ENCODE assay signal across 8 cellular contexts in genomic region chr1:147169840-147170674, GRCh38. TPM values are rescaled to one million over a fixed set of nuclear protein-coding genes. Genes with fewer than 3 reads are reported as not detected.
DNase-seq lines count a peak whose midpoint lies in the region; TF ChIP-seq lines count a peak whose summit lies in the region.

No MANE protein-coding gene starts in this region.

- intact Hi-C loops in spleen (cut with DNase I; ENCODE audit: low total_unique reads), result loop anchor here (5.0 kb wide), 1 partner anchor 72 kb away; the partner anchor contains the start of gene CHD1L

- TF ChIP-seq CTCF in DOHH2 (IDR thresholded peaks at IDR 0.05; ENCODE audit: low read depth, low read length, poor library complexity, severe bottlenecking) (no peak), Peyer's patch (IDR thresholded peaks at IDR 0.05) (no peak), spleen (IDR thresholded peaks at IDR 0.05 in 8 of 11, conservative IDR thresholded peaks at IDR 0.05 in 3 of 11) (no peak)

- H3K79me2 ChIP-seq in DOHH2 (ENCODE audit: control insufficient read depth, low read length), result peaks cover 60% of the 10 kb centered on the region

- peaks cover 33% of the 10 kb centered on the region for H3K4me1 ChIP-seq in DOHH2 (ENCODE audit: control insufficient read depth, low read length)
- H3K4me1 ChIP-seq in endocrine pancreas (ENCODE audit: control insufficient read depth, insufficient read depth, low read length), result peaks cover 8% of the 10 kb centered on the region
- H3K4me1 ChIP-seq in neuron (ENCODE audit: insufficient read depth, low read length), result peaks cover 22% of the 10 kb centered on the region
- peaks cover 0 to 38% (median 3%) of the 10 kb centered on the region in 4 donors for H3K4me1 ChIP-seq in Peyer's patch
- peaks cover 0 to 53% (median 35%) of the 10 kb centered on the region in 6 donors for H3K4me1 ChIP-seq in spleen

- peaks cover 2% of the 10 kb centered on the region; the same call in 1 of the 2 replicates for H3F3A ChIP-seq in DOHH2 (ENCODE audit: control insufficient read depth, insufficient read depth)

- TF ChIP-seq POLR2A in Peyer's patch (IDR thresholded peaks at IDR 0.05), result no peak
- TF ChIP-seq POLR2A in spleen (IDR thresholded peaks at IDR 0.05), result no peak

- H3K27ac ChIP-seq in DOHH2 (ENCODE audit: low read depth, low read length) (no peak overlapping the region), Peyer's patch (peak overlapping the region in 2 of 4 donors; percentile 91 to 97), spleen (no peak overlapping the region)

- H3K36me3 ChIP-seq in DOHH2 (ENCODE audit: control insufficient read depth, low read length) (peaks cover 36% of the 10 kb centered on the region), endocrine pancreas (ENCODE audit: control insufficient read depth, insufficient read depth, low read length) (no peaks in the 10 kb centered on the region), neuron (ENCODE audit: insufficient read depth, low read length) (peaks cover 24% of the 10 kb centered on the region), Peyer's patch (peaks cover 0 to 19% (median 0%) of the 10 kb centered on the region in 3 donors), spleen (peaks cover 0 to 29% (median 10%) of the 10 kb centered on the region in 6 donors)

- H3K9ac ChIP-seq in endocrine pancreas (ENCODE audit: control insufficient read depth, insufficient read depth, low read length), result no peak overlapping the region

- H3K9me3 ChIP-seq in DOHH2 (ENCODE audit: control insufficient read depth, insufficient read depth, low read length), result no peaks in the 10 kb centered on the region
- no peaks in the 10 kb centered on the region for H3K9me3 ChIP-seq in endocrine pancreas (ENCODE audit: control insufficient read depth, low read length)
- H3K9me3 ChIP-seq in neuron (ENCODE audit: low read length), result no peaks in the 10 kb centered on the region
- H3K9me3 ChIP-seq in Peyer's patch, result no peaks in the 10 kb centered on the region
- no peaks in the 10 kb centered on the region for H3K9me3 ChIP-seq in spleen

- H2AFZ ChIP-seq in neuron (ENCODE audit: low read depth, low read length), result no peak overlapping the region

- peak overlapping the region; percentile 81 for H3K4me2 ChIP-seq in DOHH2 (ENCODE audit: low read length)

- H3K4me3 ChIP-seq in DOHH2 (ENCODE audit: low read length) (peak overlapping the region; percentile 95; the same call in 1 of the 2 replicates), endocrine pancreas (ENCODE audit: control insufficient read depth, insufficient read depth, low read length) (peak overlapping the region; percentile 89), neuron (ENCODE audit: low read length) (peak overlapping the region; percentile 82), Peyer's patch (peak overlapping the region in 2 of 4 donors; percentile 74 to 94), spleen (peak overlapping the region in 2 of 8 donors; percentile 92 to 97)

- no peaks in the 10 kb centered on the region for H4K20me1 ChIP-seq in DOHH2 (ENCODE audit: control insufficient read depth, insufficient read depth, low read depth, low read length)

- H3K27me3 ChIP-seq in DOHH2 (ENCODE audit: control insufficient read depth, low read length), result no peaks in the 10 kb centered on the region
- no peaks in the 10 kb centered on the region for H3K27me3 ChIP-seq in endocrine pancreas (ENCODE audit: control insufficient read depth, insufficient read depth, low read length)
- no peaks in the 10 kb centered on the region for H3K27me3 ChIP-seq in neuron (ENCODE audit: insufficient read depth, low read length)
- no peaks in the 10 kb centered on the region for H3K27me3 ChIP-seq in Peyer's patch
- H3K27me3 ChIP-seq in spleen (replicated peaks in 1 of 7), result no peaks in the 10 kb centered on the region

- no peaks in the 10 kb centered on the region for H3K9me2 ChIP-seq in DOHH2 (replicated peaks; ENCODE audit: control insufficient read depth, low read length)

- DNase-seq in OCI-M1 (lab: John Stamatoyannopoulos, UW) (peak; percentile 35), Peyer's patch (no peak), spleen (no peak), anterior cingulate cortex (lab: John Stamatoyannopoulos, UW) (no peak)
- DNase-seq in stimulated activated naive CD4-positive, alpha-beta T cell (lab: John Stamatoyannopoulos, UW), result no peak

- WGBS in spleen, 5 donors, result 82 to 86% (median 84%) methylated on average over 6 of the region's 6 CpGs

RNA-seq across cellular contexts. Expression of gene PRKAB2, which starts 2.2 kb away (rescaled TPM):
- total RNA-seq in Peyer's patch (10 to 100 TPM in 3 of 4 donors, 1 to 10 TPM in 1; 9.9 to 45.5 (median 42.2) TPM), spleen (10 to 100 TPM in 5 of 7 donors, 1 to 10 TPM in 2; 7.3 to 19.1 (median 10.5) TPM)
- 1 to 10 TPM; 4.6 to 5.2 (median 4.6) TPM for polyA plus RNA-seq in spleen

RNA-seq across cellular contexts. Expression of gene FMO5, which starts 55.1 kb away (rescaled TPM):
- total RNA-seq in Peyer's patch, result 100 to 1,000 TPM in 3 of 4 donors, 10 to 100 TPM in 1; 31.4 to 156 (median 127) TPM
- total RNA-seq in spleen, result 10 to 100 TPM in 2 of 7 donors, 1 to 10 TPM in 5; 3.0 to 13.4 (median 9.6) TPM
- polyA plus RNA-seq in spleen, result 1 to 10 TPM; 2.8 to 4.0 (median 3.4) TPM
